In the genomic region with DNA sequence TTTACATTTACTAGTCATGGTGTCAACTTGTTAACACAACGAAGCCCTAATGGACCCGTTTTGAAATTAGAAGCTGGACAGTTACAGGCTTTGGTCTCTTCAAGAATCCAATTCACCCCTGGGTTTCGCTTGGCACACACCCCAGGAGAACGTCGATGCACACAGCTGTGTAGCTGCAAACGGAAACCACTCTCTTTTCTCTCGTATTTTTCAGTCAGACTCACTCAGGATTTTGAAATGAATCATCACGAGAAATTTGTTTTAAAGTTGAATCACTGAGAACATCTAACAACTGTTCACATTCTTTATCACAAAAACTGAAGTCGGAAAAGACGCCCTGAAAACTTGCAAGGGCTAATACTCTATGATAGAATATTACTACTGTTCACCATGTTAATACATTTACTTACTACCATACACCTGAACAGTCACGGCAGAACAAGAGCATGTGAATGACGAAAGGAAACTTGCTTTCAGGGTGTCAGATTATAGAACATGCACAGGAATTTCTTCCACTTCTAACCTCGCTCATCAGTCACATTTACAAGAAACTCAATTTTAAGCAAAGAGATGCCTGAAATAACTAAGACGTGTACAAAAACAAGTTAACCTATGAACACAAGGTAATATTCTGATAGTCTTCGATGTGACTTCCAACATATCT, we compare ENCODE assay signal across 11 cellular contexts. TPM values are rescaled to one million over a fixed set of nuclear protein-coding genes. Genes with fewer than 3 reads are reported as not detected.
DNase-seq lines count a peak whose midpoint lies in the region; ATAC-seq and TF ChIP-seq lines count a peak whose summit lies in the region.
"Had no signal": no experiment of that assay in that cellular context is flagged by ENCODE, and none has a peak within 500 bp of the region (broad histone marks: within the 10 kb centered on the region; RNA-seq: fewer than 3 reads in every experiment).

No MANE protein-coding gene starts in this region.

- DNase-seq in activated CD4-positive, alpha-beta memory T cell treated with anti-CD3 and anti-CD28 coated beads for 36 hours = peak; percentile 71
- DNase-seq in activated CD4-positive, alpha-beta memory T cell treated with anti-CD3 and anti-CD28 coated beads, Interleukin-2, amount 10 ng/mL, durations not matched to agents 7 days and 5 days = no peak
- DNase-seq in OCI-LY7 (ENCODE audit: low spot score) = peak; percentile 75
- DNase-seq in fibroblast of the conjunctiva (ENCODE audit: low read depth) = peak; percentile 58
- peak; percentile 56 for DNase-seq in superior temporal gyrus (ENCODE audit: extremely low spot score)
- DNase-seq in BE2C = no peak
- DNase-seq: activated naive CD8-positive, alpha-beta T cell treated with anti-CD3 and anti-CD28 coated beads, Interleukin-2, amount 10 ng/mL, durations not matched to agents 7 days and 5 days had no signal

- H3K9me3 Mint-ChIP-seq in activated CD4-positive, alpha-beta memory T cell treated with anti-CD3 and anti-CD28 coated beads for 36 hours = no peaks in the 10 kb centered on the region
- no peaks in the 10 kb centered on the region for H3K9me3 Mint-ChIP-seq in activated CD4-positive, alpha-beta memory T cell treated with anti-CD3 and anti-CD28 coated beads, Interleukin-2, amount 10 ng/mL, durations not matched to agents 7 days and 5 days
- H3K9me3 Mint-ChIP-seq: activated naive CD8-positive, alpha-beta T cell treated with anti-CD3 and anti-CD28 coated beads, Interleukin-2, amount 10 ng/mL, durations not matched to agents 7 days and 5 days had no signal

- intact Hi-C loops in activated CD4-positive, alpha-beta memory T cell treated with anti-CD3 and anti-CD28 coated beads for 36 hours (cut with micrococcal nuclease) = no loop called here
- intact Hi-C loops in OCI-LY7 (cut with micrococcal nuclease; ENCODE audit: unreplicated experiment) = no loop called here

- no peaks in the 10 kb centered on the region for H3K27me3 ChIP-seq in BE2C

- no peak for ATAC-seq in GM21367 (IDR thresholded peaks at IDR 0.05; ENCODE audit: unreplicated experiment)
- no peak for ATAC-seq in HG02763 (IDR thresholded peaks at IDR 0.05; ENCODE audit: unreplicated experiment)
- ATAC-seq: HepG2 had no signal

- no peaks in the 10 kb centered on the region for H3K79me2 ChIP-seq in OCI-LY7 (ENCODE audit: insufficient read depth, low read depth, low read length)

- H3K36me3 Mint-ChIP-seq in activated CD4-positive, alpha-beta memory T cell treated with anti-CD3 and anti-CD28 coated beads for 36 hours = no peaks in the 10 kb centered on the region
- H3K36me3 Mint-ChIP-seq in activated CD4-positive, alpha-beta memory T cell treated with anti-CD3 and anti-CD28 coated beads, Interleukin-2, amount 10 ng/mL, durations not matched to agents 7 days and 5 days (ENCODE audit: low read depth) = no peaks in the 10 kb centered on the region
- H3K36me3 Mint-ChIP-seq: activated naive CD8-positive, alpha-beta T cell treated with anti-CD3 and anti-CD28 coated beads, Interleukin-2, amount 10 ng/mL, durations not matched to agents 7 days and 5 days had no signal

- peak overlapping the region; percentile 51 for H3K4me3 ChIP-seq in OCI-LY7 (ENCODE audit: low read depth, low read length, poor library complexity, severe bottlenecking)
- H3K4me3 ChIP-seq in BE2C (ENCODE audit: low read depth, low read length) = no peak overlapping the region

- no TSS peak for BruUV-seq in OCI-LY7 (replicated peaks; lab: Mats Ljungman, UMichigan)

- peaks cover 40% of the 10 kb centered on the region for H3K4me1 ChIP-seq in OCI-LY7 (ENCODE audit: insufficient read depth, low read length, poor library complexity, severe bottlenecking)
- no peaks in the 10 kb centered on the region for H3K4me1 ChIP-seq in BE2C

- H3K36me3 ChIP-seq in OCI-LY7 (ENCODE audit: insufficient read depth, low read length) = no peaks in the 10 kb centered on the region
- H3K36me3 ChIP-seq in BE2C = no peaks in the 10 kb centered on the region; the same call in 1 of the 2 replicates

- POLR2A ChIA-PET in activated CD4-positive, alpha-beta memory T cell treated with anti-CD3 and anti-CD28 coated beads for 36 hours (lab: Charles Lee) = interaction anchor here (1.1 kb wide), 1 partner anchor 39 kb away, joined by 4 read pairs; no protein-coding TSS in a partner anchor
- POLR2A ChIA-PET in activated CD4-positive, alpha-beta memory T cell treated with anti-CD3 and anti-CD28 coated beads, Interleukin-2, amount 10 ng/mL, durations not matched to agents 7 days and 5 days (lab: Charles Lee) = no interaction called here
- POLR2A ChIA-PET in OCI-LY7 (lab: Charles Lee) = interaction anchor here (1.5 kb wide), 1 partner anchor 23 kb away, joined by 10 read pairs; no protein-coding TSS in a partner anchor

- H2AFZ ChIP-seq in OCI-LY7 (ENCODE audit: low read length) = peak overlapping the region; percentile 86; the same call in 1 of the 2 replicates

- H3K27ac ChIP-seq in OCI-LY7 (ENCODE audit: low read depth, low read length, poor library complexity, severe bottlenecking) = peak overlapping the region; percentile 74
- H3K27ac ChIP-seq: C4-2B had no signal

- peaks cover 48% of the 10 kb centered on the region for H3K27me3 Mint-ChIP-seq in activated CD4-positive, alpha-beta memory T cell treated with anti-CD3 and anti-CD28 coated beads for 36 hours
- H3K27me3 Mint-ChIP-seq in activated CD4-positive, alpha-beta memory T cell treated with anti-CD3 and anti-CD28 coated beads, Interleukin-2, amount 10 ng/mL, durations not matched to agents 7 days and 5 days = peaks cover 51% of the 10 kb centered on the region

- no peak overlapping the region for H3K4me3 Mint-ChIP-seq in activated CD4-positive, alpha-beta memory T cell treated with anti-CD3 and anti-CD28 coated beads for 36 hours
- no peak overlapping the region for H3K4me3 Mint-ChIP-seq in activated CD4-positive, alpha-beta memory T cell treated with anti-CD3 and anti-CD28 coated beads, Interleukin-2, amount 10 ng/mL, durations not matched to agents 7 days and 5 days
- H3K4me3 Mint-ChIP-seq: activated naive CD8-positive, alpha-beta T cell treated with anti-CD3 and anti-CD28 coated beads, Interleukin-2, amount 10 ng/mL, durations not matched to agents 7 days and 5 days had no signal

- no peaks in the 10 kb centered on the region for H3K9me2 ChIP-seq in OCI-LY7 (ENCODE audit: insufficient read depth, low read length)

- CTCF ChIA-PET in activated CD4-positive, alpha-beta memory T cell treated with anti-CD3 and anti-CD28 coated beads for 36 hours (lab: Charles Lee) = interaction anchor here (0.7 to 1.4 kb wide), 3 partner anchors 40 to 64 kb away, joined by 3 to 4 read pairs (median 3); no protein-coding TSS in a partner anchor
- CTCF ChIA-PET in activated CD4-positive, alpha-beta memory T cell treated with anti-CD3 and anti-CD28 coated beads, Interleukin-2, amount 10 ng/mL, durations not matched to agents 7 days and 5 days (lab: Charles Lee) = interaction anchor here (0.6 kb wide), 2 partner anchors 61 to 414 kb away, joined by 3 read pairs; no protein-coding TSS in a partner anchor
- CTCF ChIA-PET in OCI-LY7 (lab: Charles Lee; ENCODE audit: unreplicated experiment) = no interaction called here

- H4K20me1 ChIP-seq in OCI-LY7 (ENCODE audit: insufficient read depth, low read length) = no peaks in the 10 kb centered on the region

- no peaks in the 10 kb centered on the region for H3K9me3 ChIP-seq in OCI-LY7 (ENCODE audit: low read length)
- no peaks in the 10 kb centered on the region for H3K9me3 ChIP-seq in BE2C

- peaks cover 21% of the 10 kb centered on the region for H3K4me1 Mint-ChIP-seq in activated CD4-positive, alpha-beta memory T cell treated with anti-CD3 and anti-CD28 coated beads for 36 hours (ENCODE audit: low read depth)
- peaks cover 11% of the 10 kb centered on the region for H3K4me1 Mint-ChIP-seq in activated CD4-positive, alpha-beta memory T cell treated with anti-CD3 and anti-CD28 coated beads, Interleukin-2, amount 10 ng/mL, durations not matched to agents 7 days and 5 days
- H3K4me1 Mint-ChIP-seq: activated naive CD8-positive, alpha-beta T cell treated with anti-CD3 and anti-CD28 coated beads, Interleukin-2, amount 10 ng/mL, durations not matched to agents 7 days and 5 days had no signal

- H3K27ac Mint-ChIP-seq in activated CD4-positive, alpha-beta memory T cell treated with anti-CD3 and anti-CD28 coated beads for 36 hours = peak overlapping the region; percentile 8
- no peak overlapping the region for H3K27ac Mint-ChIP-seq in activated CD4-positive, alpha-beta memory T cell treated with anti-CD3 and anti-CD28 coated beads, Interleukin-2, amount 10 ng/mL, durations not matched to agents 7 days and 5 days
- H3K27ac Mint-ChIP-seq: activated naive CD8-positive, alpha-beta T cell treated with anti-CD3 and anti-CD28 coated beads, Interleukin-2, amount 10 ng/mL, durations not matched to agents 7 days and 5 days had no signal

- TF ChIP-seq CTCF in OCI-LY7 (conservative IDR thresholded peaks at IDR 0.05; ENCODE audit: low read length) (no peak), BE2C (IDR thresholded peaks at IDR 0.05; ENCODE audit: low read depth, low read length) (no peak)

- H3K4me2 ChIP-seq in OCI-LY7 (ENCODE audit: low read length) = peak overlapping the region; percentile 73

RNA-seq across cellular contexts. Expression of gene PNMA8A, which starts 4.7 kb away (rescaled TPM):
- under 1 TPM; 0.17 to 0.44 TPM for total RNA-seq in activated CD4-positive, alpha-beta memory T cell treated with anti-CD3 and anti-CD28 coated beads for 36 hours
- total RNA-seq in activated CD4-positive, alpha-beta memory T cell treated with anti-CD3 and anti-CD28 coated beads, Interleukin-2, amount 10 ng/mL, durations not matched to agents 7 days and 5 days = not detected
- total RNA-seq in OCI-LY7 (2014; rRNA removed; shearing (Covaris generic)) = not detected in 2 replicates
- total RNA-seq in OCI-LY7 (2022) = not detected in 2 replicates
- 14.3 TPM for polyA plus RNA-seq in BE2C (2012; ENCODE audit: insufficient read depth, insufficient read length, low read depth)

RNA-seq across cellular contexts. Expression of gene PNMA8B, which starts 29.0 kb away (rescaled TPM):
- under 1 TPM; 0.05 to 0.07 TPM for total RNA-seq in activated CD4-positive, alpha-beta memory T cell treated with anti-CD3 and anti-CD28 coated beads for 36 hours
- under 1 TPM; 0.05 TPM for total RNA-seq in activated CD4-positive, alpha-beta memory T cell treated with anti-CD3 and anti-CD28 coated beads, Interleukin-2, amount 10 ng/mL, durations not matched to agents 7 days and 5 days
- 1.9 and 2.0 TPM in 2 replicates for total RNA-seq in OCI-LY7 (2014; rRNA removed; shearing (Covaris generic))
- 0.33 and 0.40 TPM in 2 replicates for total RNA-seq in OCI-LY7 (2022)
- polyA plus RNA-seq in BE2C (2012; ENCODE audit: insufficient read depth, insufficient read length, low read depth) = 0.40 TPM
- total RNA-seq: HepG2 had no signal
- polyA plus RNA-seq: HepG2 had no signal

RNA-seq across cellular contexts. Expression of gene PNMA8C, which starts 37.9 kb away (rescaled TPM):
- total RNA-seq in activated CD4-positive, alpha-beta memory T cell treated with anti-CD3 and anti-CD28 coated beads for 36 hours = not detected
- total RNA-seq in activated CD4-positive, alpha-beta memory T cell treated with anti-CD3 and anti-CD28 coated beads, Interleukin-2, amount 10 ng/mL, durations not matched to agents 7 days and 5 days = not detected
- 1.0 and 1.5 TPM in 2 replicates for total RNA-seq in OCI-LY7 (2014; rRNA removed; shearing (Covaris generic))
- total RNA-seq in OCI-LY7 (2022) = 4.3 and 4.9 TPM in 2 replicates
- 0.65 TPM for polyA plus RNA-seq in BE2C (2012; ENCODE audit: insufficient read depth, insufficient read length, low read depth)
- total RNA-seq: HepG2 had no signal
- polyA plus RNA-seq: HepG2 had no signal

RNA-seq across cellular contexts. Expression of gene CCDC8, which starts 53.3 kb away (rescaled TPM):
- total RNA-seq in activated CD4-positive, alpha-beta memory T cell treated with anti-CD3 and anti-CD28 coated beads for 36 hours = not detected
- total RNA-seq in activated CD4-positive, alpha-beta memory T cell treated with anti-CD3 and anti-CD28 coated beads, Interleukin-2, amount 10 ng/mL, durations not matched to agents 7 days and 5 days = not detected
- total RNA-seq in OCI-LY7 (2014; rRNA removed; shearing (Covaris generic)) = 0.09 TPM in 1 of 2 replicates, not detected in the other
- 0.10 TPM in 1 of 2 replicates, not detected in the other for total RNA-seq in OCI-LY7 (2022)
- polyA plus RNA-seq in BE2C (2012; ENCODE audit: insufficient read depth, insufficient read length, low read depth) = not detected
- total RNA-seq: activated naive CD8-positive, alpha-beta T cell treated with anti-CD3 and anti-CD28 coated beads, Interleukin-2, amount 10 ng/mL, durations not matched to agents 7 days and 5 days had no signal
- polyA plus RNA-seq: HepG2 had no signal

Comparison
In these comparisons a context has a peak if more than half of its experiments do, and no peak if none do; other contexts are left out.
1. DNase-seq: peak in activated CD4-positive, alpha-beta memory T cell treated with anti-CD3 and anti-CD28 coated beads for 36 hours (single experiment), OCI-LY7 (single experiment), fibroblast of the conjunctiva (single experiment) and superior temporal gyrus (single experiment); none in activated CD4-positive, alpha-beta memory T cell treated with anti-CD3 and anti-CD28 coated beads, Interleukin-2, amount 10 ng/mL, durations not matched to agents 7 days and 5 days (single experiment) and BE2C (single experiment).